In the genomic region with DNA sequence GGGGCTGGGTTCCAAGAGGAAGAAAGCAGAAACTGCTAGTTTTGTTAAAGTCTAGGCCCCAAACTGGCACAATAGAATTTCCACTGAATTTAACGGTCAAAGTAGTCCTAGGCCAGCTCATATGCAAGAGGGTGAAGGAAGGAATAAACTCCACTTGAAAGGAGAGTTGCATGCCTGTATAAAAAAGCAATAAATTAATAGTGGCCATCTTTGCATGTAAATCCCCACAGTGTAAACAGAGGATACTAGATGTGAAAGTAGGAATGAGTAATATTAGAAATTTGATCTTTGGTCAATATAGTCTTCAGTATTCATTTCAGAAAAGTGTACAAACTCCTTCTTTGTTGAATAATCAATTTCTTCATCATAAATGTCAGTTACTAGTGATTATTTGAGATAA, we compare ENCODE assay signal across 31 cellular contexts.
"Had no signal": no experiment of that assay in that cellular context is flagged by ENCODE, and none has a peak within 500 bp of the region (broad histone marks: within the 10 kb centered on the region; RNA-seq: fewer than 3 reads in every experiment).

No MANE protein-coding gene starts in this region.

- H3K27ac Mint-ChIP-seq: naive thymus-derived CD8-positive, alpha-beta T cell; natural killer cell treated with Interleukin-12 subunit alpha and Interleukin-12 subunit beta and Interleukin-15 and Interleukin-18, amount 100 ng/mL, for 72 hours; nephron progenitor cell; progenitor cell of endocrine pancreas; stimulated activated effector memory CD8-positive, alpha-beta T cell treated with anti-CD3 and anti-CD28 coated beads, Interleukin-12 subunit alpha, Interleukin-12 subunit beta, amount 100 ng/mL, for 72 hours; stimulated activated naive B cell treated with anti-CD40 and anti-IgM and Interleukin-4, amounts not matched to agents 10 μg/mL and 1 μg/mL and 100 μg/mL, for 72 hours; stimulated activated naive CD8-positive, alpha-beta T cell treated with anti-CD3 and anti-CD28 coated beads, Interleukin-15, Interleukin-2, amounts not matched to agents 100 ng/mL and 50 ng/mL, for 24 hours had no signal

- H3K27ac ChIP-seq: neutrophil, ovary, parathyroid adenoma, psoas muscle, right lobe of liver, sigmoid colon, suprapubic skin, testis, thyroid gland, tibial nerve, upper lobe of left lung, vagina had no signal

- H2AFZ ChIP-seq: parathyroid adenoma had no signal

- H3K4me1 Mint-ChIP-seq: naive thymus-derived CD8-positive, alpha-beta T cell; nephron progenitor cell; neural crest cell; stimulated activated effector memory CD8-positive, alpha-beta T cell treated with anti-CD3 and anti-CD28 coated beads, Interleukin-12 subunit alpha, Interleukin-12 subunit beta, amount 100 ng/mL, for 72 hours; stimulated activated naive B cell treated with anti-CD40 and anti-IgM and Interleukin-4, amounts not matched to agents 10 μg/mL and 1 μg/mL and 100 μg/mL, for 72 hours had no signal

- H3K4me1 ChIP-seq: parathyroid adenoma, psoas muscle, right lobe of liver, sigmoid colon, suprapubic skin, testis, thyroid gland, tibial nerve, upper lobe of left lung, vagina had no signal

- H3K9me3 ChIP-seq: neutrophil, ovary, psoas muscle, right lobe of liver, sigmoid colon, suprapubic skin, testis, thyroid gland, tibial nerve, upper lobe of left lung, vagina had no signal

- H3K9ac ChIP-seq: parathyroid adenoma had no signal

- H3K36me3 ChIP-seq: neutrophil, ovary, right lobe of liver, sigmoid colon, suprapubic skin, thyroid gland, tibial nerve, upper lobe of left lung, vagina had no signal

- ATAC-seq: naive thymus-derived CD8-positive, alpha-beta T cell; natural killer cell treated with Interleukin-12 subunit alpha and Interleukin-12 subunit beta and Interleukin-15 and Interleukin-18, amount 100 ng/mL, for 72 hours; psoas muscle; right cardiac atrium; right lobe of liver; stimulated activated effector memory CD8-positive, alpha-beta T cell treated with anti-CD3 and anti-CD28 coated beads, Interleukin-12 subunit alpha, Interleukin-12 subunit beta, amount 100 ng/mL, for 72 hours; stimulated activated naive B cell treated with anti-CD40 and anti-IgM and Interleukin-4, amounts not matched to agents 10 μg/mL and 1 μg/mL and 100 μg/mL, for 72 hours had no signal

- H3K27me3 ChIP-seq: neutrophil, ovary, right lobe of liver, sigmoid colon, suprapubic skin, testis, thyroid gland, tibial nerve, upper lobe of left lung, vagina had no signal

- H3K4me3 Mint-ChIP-seq: naive thymus-derived CD8-positive, alpha-beta T cell; natural killer cell treated with Interleukin-12 subunit alpha and Interleukin-12 subunit beta and Interleukin-15 and Interleukin-18, amount 100 ng/mL, for 72 hours; nephron progenitor cell; neural crest cell; stimulated activated effector memory CD8-positive, alpha-beta T cell treated with anti-CD3 and anti-CD28 coated beads, Interleukin-12 subunit alpha, Interleukin-12 subunit beta, amount 100 ng/mL, for 72 hours; stimulated activated naive B cell treated with anti-CD40 and anti-IgM and Interleukin-4, amounts not matched to agents 10 μg/mL and 1 μg/mL and 100 μg/mL, for 72 hours; stimulated activated naive CD8-positive, alpha-beta T cell treated with anti-CD3 and anti-CD28 coated beads, Interleukin-15, Interleukin-2, amounts not matched to agents 100 ng/mL and 50 ng/mL, for 24 hours had no signal

- H3K9me3 Mint-ChIP-seq: naive thymus-derived CD8-positive, alpha-beta T cell; nephron progenitor cell; neural crest cell; stimulated activated effector memory CD8-positive, alpha-beta T cell treated with anti-CD3 and anti-CD28 coated beads, Interleukin-12 subunit alpha, Interleukin-12 subunit beta, amount 100 ng/mL, for 72 hours; stimulated activated naive CD8-positive, alpha-beta T cell treated with anti-CD3 and anti-CD28 coated beads, Interleukin-15, Interleukin-2, amounts not matched to agents 100 ng/mL and 50 ng/mL, for 24 hours had no signal

- H3K27me3 Mint-ChIP-seq: naive thymus-derived CD8-positive, alpha-beta T cell; natural killer cell treated with Interleukin-12 subunit alpha and Interleukin-12 subunit beta and Interleukin-15 and Interleukin-18, amount 100 ng/mL, for 72 hours; progenitor cell of endocrine pancreas; stimulated activated naive B cell treated with anti-CD40 and anti-IgM and Interleukin-4, amounts not matched to agents 10 μg/mL and 1 μg/mL and 100 μg/mL, for 72 hours; stimulated activated naive CD8-positive, alpha-beta T cell treated with anti-CD3 and anti-CD28 coated beads, Interleukin-15, Interleukin-2, amounts not matched to agents 100 ng/mL and 50 ng/mL, for 24 hours had no signal

- H3K4me3 ChIP-seq: ovary, psoas muscle, right lobe of liver, sigmoid colon, suprapubic skin, testis, thyroid gland, tibial nerve, upper lobe of left lung, vagina had no signal

- DNase-seq: naive thymus-derived CD8-positive, alpha-beta T cell; nephron progenitor cell; nucleus accumbens; ovary; posterior cingulate gyrus; psoas muscle; right cardiac atrium; right lobe of liver; sigmoid colon; small intestine; stimulated activated CD4-positive, alpha-beta T cell treated with anti-CD3 and anti-CD28 coated beads, Interleukin-15, amount 100 ng/mL, for 24 hours; stimulated activated CD4-positive, alpha-beta T cell treated with anti-CD3 and anti-CD28 coated beads, Interleukin-2, amount 100 ng/mL, for 24 hours; stimulated activated CD4-positive, alpha-beta T cell treated with anti-CD3 and anti-CD28 coated beads, Interleukin-2, amount 100 ng/mL, for 48 hours; stimulated activated CD4-positive, alpha-beta T cell treated with anti-CD3 and anti-CD28 coated beads, Interleukin-4, amount 100 ng/mL, for 24 hours; stimulated activated naive B cell treated with anti-CD40 and anti-IgM and Interleukin-4, amounts not matched to agents 10 μg/mL and 1 μg/mL and 100 μg/mL, for 72 hours; stimulated activated naive CD4-positive, alpha-beta T cell treated with Interleukin-2 at 50 U/mL for 16 hours; substantia nigra; testis; thyroid gland; trophoblast cell; upper lobe of left lung had no signal

- H3K36me3 Mint-ChIP-seq: naive thymus-derived CD8-positive, alpha-beta T cell; natural killer cell treated with Interleukin-12 subunit alpha and Interleukin-12 subunit beta and Interleukin-15 and Interleukin-18, amount 100 ng/mL, for 72 hours; stimulated activated effector memory CD8-positive, alpha-beta T cell treated with anti-CD3 and anti-CD28 coated beads, Interleukin-12 subunit alpha, Interleukin-12 subunit beta, amount 100 ng/mL, for 72 hours; stimulated activated naive B cell treated with anti-CD40 and anti-IgM and Interleukin-4, amounts not matched to agents 10 μg/mL and 1 μg/mL and 100 μg/mL, for 72 hours had no signal

- H3K79me2 ChIP-seq: parathyroid adenoma had no signal
